Comparison of ENCODE assay signal across 19 cellular contexts in genomic region chr2:240324312-240325005, GRCh38.
DNase-seq lines count a peak whose midpoint lies in the region; ATAC-seq, FAIRE-seq and TF ChIP-seq lines count a peak whose summit lies in the region.
"Had no signal": no experiment of that assay in that cellular context is flagged by ENCODE, and none has a peak within 500 bp of the region (broad histone marks: within the 10 kb centered on the region; RNA-seq: fewer than 3 reads in every experiment).

No MANE protein-coding gene starts in this region.

- POLR2A ChIA-PET in RWPE1 (lab: Yijun Ruan, JAX; ENCODE audit: low non-redundant PET) = no interaction called here

- FAIRE-seq in kidney (lab: Jason Lieb, UNC) = no peak

- no peaks in the 10 kb centered on the region for H3K9me3 ChIP-seq in kidney (ENCODE audit: control insufficient read depth in 1 of 2, low read length in 2 of 2)
- H3K9me3 ChIP-seq: HAP-1 had no signal

- H3K4me3 ChIP-seq in kidney (ENCODE audit: low read length in 2 of 2) = no peak overlapping the region
- H3K4me3 ChIP-seq: HAP-1 had no signal

- CTCF ChIA-PET in RWPE1 (lab: Yijun Ruan, JAX) = no interaction called here

- peak overlapping the region; percentile 43 for H3K27ac ChIP-seq in RWPE1
- no peak overlapping the region for H3K27ac ChIP-seq in kidney (ENCODE audit: low read depth in 2 of 2, low read length in 2 of 2)

- intact Hi-C loops in kidney (cut with DNase I) = no loop called here

- H3K9ac ChIP-seq in kidney (ENCODE audit: low read length in 2 of 2) = no peak overlapping the region

- peak; percentile 43 for DNase-seq in activated effector memory CD4-positive, alpha-beta T cell treated with anti-CD3 and anti-CD28 coated beads, Interleukin-2, amount 50 U/mL, for 16 hours
- DNase-seq in activated effector memory CD4-positive, alpha-beta T cell treated with Interleukin-2 at 50 U/mL for 16 hours = no peak
- DNase-seq in DMS79 (lab: John Stamatoyannopoulos, UW) (peak; percentile 42), RWPE1 (ENCODE audit: low spot score) (peak; percentile 34), kidney (peak; percentile 61), UCSD-AML1 (lab: John Stamatoyannopoulos, UW; ENCODE audit: unreplicated experiment) (no peak), dermis blood vessel endothelial cell (no peak)
- DNase-seq: AML-193; CD4-positive, CD25-positive, alpha-beta regulatory T cell; EL; IMR-90; Kasumi-1; NCI-H1417 treated with DMSO at 0.1 percent for 48 hours; NCI-H2081 treated with DMSO at 0.1 percent for 48 hours; NCI-H69; PC-3; SHP77 had no signal

- no peak for ATAC-seq in GM19395 (IDR thresholded peaks at IDR 0.05; ENCODE audit: unreplicated experiment)
- ATAC-seq: PC-3 had no signal

- no peaks in the 10 kb centered on the region for H3K36me3 ChIP-seq in kidney (ENCODE audit: control insufficient read depth in 1 of 2, insufficient read depth in 2 of 2, low read length in 2 of 2)
- H3K36me3 ChIP-seq: HAP-1 had no signal

- peaks cover 0 to 4% of the 10 kb centered on the region in 2 donors for H3K4me1 ChIP-seq in kidney (ENCODE audit: control insufficient read depth in 1 of 2, insufficient read depth in 1 of 2, low read depth in 1 of 2, low read length in 2 of 2)
- H3K4me1 ChIP-seq: HAP-1 had no signal

- TF ChIP-seq CTCF in RWPE1 (conservative IDR thresholded peaks at IDR 0.05; ENCODE audit: low read depth) (no peak), kidney (IDR thresholded peaks at IDR 0.05; ENCODE audit: borderline replicate concordance, extremely low read depth, insufficient read depth) (no peak)

Comparison
In these comparisons a context has a peak if more than half of its experiments do, and no peak if none do; other contexts are left out.
1. DNase-seq: peak in activated effector memory CD4-positive, alpha-beta T cell treated with anti-CD3 and anti-CD28 coated beads, Interleukin-2, amount 50 U/mL, for 16 hours (single experiment), DMS79 (single experiment), RWPE1 (single experiment) and kidney (single experiment); none in activated effector memory CD4-positive, alpha-beta T cell treated with Interleukin-2 at 50 U/mL for 16 hours (single experiment), UCSD-AML1 (single experiment) and dermis blood vessel endothelial cell (single experiment).